ENCODE assay signal across 26 cellular contexts in the genomic region with DNA sequence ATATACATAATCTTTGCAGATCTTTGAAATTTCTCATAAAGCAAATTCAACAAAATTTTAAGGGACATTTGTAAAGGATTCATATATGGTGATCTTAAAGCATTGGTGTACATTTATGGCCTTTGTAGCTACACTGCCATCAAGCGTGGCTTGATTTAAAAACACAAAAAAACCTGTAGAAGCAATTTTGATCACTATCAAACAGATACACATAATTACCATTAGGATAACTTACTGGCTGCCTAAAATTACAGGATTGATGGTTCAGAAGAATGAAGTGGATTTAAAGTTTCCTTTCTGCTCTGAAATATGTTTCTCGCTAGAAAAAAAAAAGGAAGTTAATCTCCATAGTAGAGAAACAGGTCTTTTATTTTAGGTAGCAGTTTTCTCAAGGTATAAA. TPM values are rescaled to one million over a fixed set of nuclear protein-coding genes. Genes with fewer than 3 reads are reported as not detected.
DNase-seq lines count a peak whose midpoint lies in the region; ATAC-seq and TF ChIP-seq lines count a peak whose summit lies in the region.
"Had no signal": no experiment of that assay in that cellular context is flagged by ENCODE, and none has a peak within 500 bp of the region (broad histone marks: within the 10 kb centered on the region; RNA-seq: fewer than 3 reads in every experiment).

No MANE protein-coding gene starts in this region.

- peaks cover 16% of the 10 kb centered on the region for H3K36me3 ChIP-seq in left ventricle myocardium inferior
- H3K36me3 ChIP-seq in adrenal gland (replicated peaks in 1 of 2): no peaks in the 10 kb centered on the region
- H3K36me3 ChIP-seq: neural progenitor cell had no signal

- TF ChIP-seq POLR2A in adrenal gland (IDR thresholded peaks at IDR 0.05): no peak

- no peaks in the 10 kb centered on the region for H3K36me3 Mint-ChIP-seq in natural killer cell
- H3K36me3 Mint-ChIP-seq in CD4-positive, alpha-beta T cell (ENCODE audit: low read depth): peaks cover 83% of the 10 kb centered on the region

- WGBS in adrenal gland, 4 donors: 73 to 85% (median 78%) methylated on average over 2 of the region's 2 CpGs

- peak overlapping the region; percentile 86 to 87 for H3K27ac Mint-ChIP-seq in natural killer cell
- no peak overlapping the region for H3K27ac Mint-ChIP-seq in CD4-positive, alpha-beta T cell
- H3K27ac Mint-ChIP-seq: activated CD4-positive, alpha-beta memory T cell treated with anti-CD3 and anti-CD28 coated beads for 36 hours; activated naive CD8-positive, alpha-beta T cell treated with anti-CD3 and anti-CD28 coated beads for 36 hours; activated T-helper 2 cell treated with anti-CD3 and anti-CD28 coated beads, Interferon-gamma antibody, Interleukin-2, Interleukin-4, amounts not matched to agents 10 μg/mL and 5 μg/mL and 100 μg/mL, durations not matched to agents 14 hours and 24 hours and 36 hours; neural progenitor cell; progenitor cell of endocrine pancreas had no signal

- H3K27ac ChIP-seq in left ventricle myocardium inferior (replicated peaks): peak overlapping the region; percentile 84
- H3K27ac ChIP-seq in adrenal gland: peak overlapping the region in 3 of 5 donors; percentile 37 to 61 (median 52)
- no peak overlapping the region for H3K27ac ChIP-seq in CD4-positive, alpha-beta T cell (ENCODE audit: low read depth, low read length)
- H3K27ac ChIP-seq: BLaER1, neural progenitor cell had no signal

- H3K9me3 ChIP-seq in left ventricle myocardium inferior (replicated peaks) (no peaks in the 10 kb centered on the region), adrenal gland (replicated peaks in 1 of 3) (no peaks in the 10 kb centered on the region)
- H3K9me3 ChIP-seq in CD4-positive, alpha-beta T cell (ENCODE audit: control insufficient read depth, low read length): no peaks in the 10 kb centered on the region
- H3K9me3 ChIP-seq: BLaER1, esophagus squamous epithelium had no signal

- intact Hi-C loops in left ventricle myocardium inferior (cut with micrococcal nuclease): no loop called here
- intact Hi-C loops in left cardiac atrium (cut with DNase I): no loop called here
- intact Hi-C loops in adrenal gland (cut with DNase I): no loop called here
- intact Hi-C loops in natural killer cell (cut with micrococcal nuclease): loop anchor here (5.0 kb wide), 1 partner anchor 45 kb away; no protein-coding TSS in a partner anchor
- intact Hi-C loops in CD4-positive, alpha-beta T cell (cut with DNase I, micrococcal nuclease): loop anchor here (5.0 kb wide), 2 partner anchors 45 to 60 kb away; no protein-coding TSS in a partner anchor

- H3K27me3 Mint-ChIP-seq in natural killer cell (ENCODE audit: low read depth in 2 of 2): no peaks in the 10 kb centered on the region
- no peaks in the 10 kb centered on the region for H3K27me3 Mint-ChIP-seq in CD4-positive, alpha-beta T cell
- H3K27me3 Mint-ChIP-seq: activated CD4-positive, alpha-beta memory T cell treated with anti-CD3 and anti-CD28 coated beads for 36 hours; activated naive CD8-positive, alpha-beta T cell treated with anti-CD3 and anti-CD28 coated beads for 36 hours; effector memory CD8-positive, alpha-beta T cell; progenitor cell of endocrine pancreas had no signal

- no peak overlapping the region for H3K4me3 ChIP-seq in left ventricle myocardium inferior
- no peak overlapping the region for H3K4me3 ChIP-seq in adrenal gland
- H3K4me3 ChIP-seq: BLaER1, esophagus squamous epithelium, neural progenitor cell, skin epidermis had no signal

- no peaks in the 10 kb centered on the region for H3K9me3 Mint-ChIP-seq in natural killer cell
- H3K9me3 Mint-ChIP-seq in CD4-positive, alpha-beta T cell: no peaks in the 10 kb centered on the region
- H3K9me3 Mint-ChIP-seq: activated CD4-positive, alpha-beta memory T cell treated with anti-CD3 and anti-CD28 coated beads for 36 hours; activated naive CD8-positive, alpha-beta T cell treated with anti-CD3 and anti-CD28 coated beads for 36 hours; activated T-helper 2 cell treated with anti-CD3 and anti-CD28 coated beads, Interferon-gamma antibody, Interleukin-2, Interleukin-4, amounts not matched to agents 10 μg/mL and 5 μg/mL and 100 μg/mL, durations not matched to agents 14 hours and 24 hours and 36 hours; effector memory CD8-positive, alpha-beta T cell; neural progenitor cell had no signal

- H3K27me3 ChIP-seq in left ventricle myocardium inferior (ENCODE audit: low read depth) (no peaks in the 10 kb centered on the region), adrenal gland (no peaks in the 10 kb centered on the region)
- no peaks in the 10 kb centered on the region for H3K27me3 ChIP-seq in CD4-positive, alpha-beta T cell (ENCODE audit: control insufficient read depth, insufficient read depth, low read length)
- H3K27me3 ChIP-seq: BLaER1, esophagus squamous epithelium, neural progenitor cell had no signal

- H3K4me3 Mint-ChIP-seq in natural killer cell: no peak overlapping the region
- no peak overlapping the region for H3K4me3 Mint-ChIP-seq in CD4-positive, alpha-beta T cell
- H3K4me3 Mint-ChIP-seq: activated CD4-positive, alpha-beta memory T cell treated with anti-CD3 and anti-CD28 coated beads for 36 hours; activated naive CD8-positive, alpha-beta T cell treated with anti-CD3 and anti-CD28 coated beads for 36 hours; effector memory CD8-positive, alpha-beta T cell; neural progenitor cell had no signal

- DNase-seq in left ventricle myocardium inferior (no peak), left cardiac atrium (no peak), adrenal gland (no peak), natural killer cell (no peak), cerebellar nuclear complex (lab: John Stamatoyannopoulos, UW) (no peak), D341Med (ENCODE audit: low spot score) (no peak), dermis blood vessel endothelial cell (no peak)
- no peak for DNase-seq in CD4-positive, alpha-beta T cell
- DNase-seq: ACHN; activated CD4-positive, alpha-beta memory T cell treated with anti-CD3 and anti-CD28 coated beads for 36 hours; activated CD4-positive, CD25-positive, alpha-beta regulatory T cell; activated naive CD8-positive, alpha-beta T cell treated with anti-CD3 and anti-CD28 coated beads for 36 hours; DND-41; effector memory CD8-positive, alpha-beta T cell; esophagus squamous epithelium; hypothalamus; KG1; NCI-H146; NCI-H510A treated with DMSO at 0.1 percent for 48 hours; stimulated activated CD4-positive, alpha-beta T cell treated with anti-CD3 and anti-CD28 coated beads, Interleukin-1b, Interleukin-23, amount 100 ng/mL, for 48 hours; substantia nigra had no signal

- CTCF ChIA-PET in CD4-positive, alpha-beta T cell (lab: Charles Lee): interaction anchor here (0.6 kb wide), 1 partner anchor 13 kb away, joined by 5 read pairs; no protein-coding TSS in a partner anchor

- ATAC-seq in left cardiac atrium (no peak), natural killer cell (no peak)
- no peak for ATAC-seq in CD4-positive, alpha-beta T cell (ENCODE audit: poor library complexity)
- ATAC-seq: effector memory CD8-positive, alpha-beta T cell had no signal

- peaks cover 77 to 89% of the 10 kb centered on the region in 2 donors for H3K4me1 Mint-ChIP-seq in natural killer cell
- peaks cover 82% of the 10 kb centered on the region for H3K4me1 Mint-ChIP-seq in CD4-positive, alpha-beta T cell (ENCODE audit: low read depth)
- H3K4me1 Mint-ChIP-seq: neural progenitor cell had no signal

- TF ChIP-seq CTCF in left ventricle myocardium inferior (IDR thresholded peaks at IDR 0.05; ENCODE audit: borderline replicate concordance) (no peak), adrenal gland (IDR thresholded peaks at IDR 0.05) (no peak), natural killer cell (IDR thresholded peaks at IDR 0.05) (no peak)
- TF ChIP-seq CTCF in CD4-positive, alpha-beta T cell (IDR thresholded peaks at IDR 0.05): no peak

- POLR2A ChIA-PET in CD4-positive, alpha-beta T cell (lab: Charles Lee): interaction anchor here (0.7 to 2.0 kb wide), 3 partner anchors 22 to 43 kb away, joined by 3 to 14 read pairs (median 3); no protein-coding TSS in a partner anchor

- H3K4me1 ChIP-seq in left ventricle myocardium inferior (peaks cover 93% of the 10 kb centered on the region), adrenal gland (replicated peaks in 1 of 2) (peaks cover 41 to 53% of the 10 kb centered on the region in 2 donors)
- H3K4me1 ChIP-seq: neural progenitor cell had no signal

RNA-seq across cellular contexts. Expression of a gene that starts 31.4 kb away (rescaled TPM):
- total RNA-seq in left ventricle myocardium inferior (120 TPM), left cardiac atrium (10 to 100 TPM; 67.1 to 83.4 TPM), adrenal gland (100 to 1,000 TPM in 3 of 8 donors, 10 to 100 TPM in 5; 42.7 to 144 (median 89.1) TPM), natural killer cell (100 to 1,000 TPM; 159 to 283 (median 207) TPM), dermis blood vessel endothelial cell (29.8 and 35.8 TPM in 2 replicates)
- 10 to 100 TPM; 30.2 to 89.3 (median 39.4) TPM for polyA plus RNA-seq in adrenal gland
- total RNA-seq in CD4-positive, alpha-beta T cell: 100 to 1,000 TPM; 108 to 112 TPM

Comparison
In these comparisons a context has a peak if more than half of its experiments do, and no peak if none do; other contexts are left out.
1. intact Hi-C loops: an anchor here in natural killer cell (5.0 kb wide) and CD4-positive, alpha-beta T cell (5.0 kb wide); none called in left ventricle myocardium inferior, left cardiac atrium and adrenal gland.